Comparison of ENCODE assay signal across 9 cellular contexts in genomic region chr19:14149011-14149410, GRCh38. TPM values are rescaled to one million over a fixed set of nuclear protein-coding genes. Genes with fewer than 3 reads are reported as not detected.
DNase-seq lines count a peak whose midpoint lies in the region; ATAC-seq and TF ChIP-seq lines count a peak whose summit lies in the region.
"Had no signal": no experiment of that assay in that cellular context is flagged by ENCODE, and none has a peak within 500 bp of the region (broad histone marks: within the 10 kb centered on the region; RNA-seq: fewer than 3 reads in every experiment).

No MANE protein-coding gene starts in this region.

- H3K27ac ChIP-seq in breast epithelium (peak overlapping the region; percentile 74 to 90), mammary epithelial cell (ENCODE audit: insufficient read depth, low read depth, low read length) (no peak overlapping the region), dorsolateral prefrontal cortex (peak overlapping the region in 56 of 59 donors; percentile 36 to 92 (median 79)), urinary bladder (ENCODE audit: low read depth) (peak overlapping the region; percentile 81)

- CTCF ChIA-PET in mammary epithelial cell (lab: Charles Lee; ENCODE audit: low non-redundant PET) = no interaction called here

- no peaks in the 10 kb centered on the region for H3K27me3 Mint-ChIP-seq in natural killer cell (ENCODE audit: low read depth in 2 of 2)

- dilution Hi-C loops in mammary epithelial cell (cut with HindIII; ENCODE audit: low sequenced_read_pairs) = no loop called here

- H3K9me3 ChIP-seq in breast epithelium (no peaks in the 10 kb centered on the region), mammary epithelial cell (replicated peaks; ENCODE audit: insufficient read depth, low read length) (no peaks in the 10 kb centered on the region)

- H3K27me3 ChIP-seq in breast epithelium = no peaks in the 10 kb centered on the region
- H3K27me3 ChIP-seq in mammary epithelial cell (ENCODE audit: insufficient read depth, low read length) = no peaks in the 10 kb centered on the region
- H3K27me3 ChIP-seq in dorsolateral prefrontal cortex = no peaks in the 10 kb centered on the region

- WGBS in mammary epithelial cell (ENCODE audit: low coverage, missing lambda C conversion rate) = no CpG with 5 or more reads among the region's 10 CpGs
- WGBS in urinary bladder = 67% methylated on average over 10 of the region's 10 CpGs

- H3K27ac Mint-ChIP-seq in natural killer cell = peak overlapping the region; percentile 92 to 97

- ATAC-seq in natural killer cell = no peak
- ATAC-seq in GM19328 (IDR thresholded peaks at IDR 0.05; ENCODE audit: unreplicated experiment) = no peak

- H3K79me2 ChIP-seq in mammary epithelial cell (ENCODE audit: insufficient read depth, low read length) = no peaks in the 10 kb centered on the region

- no peak for DNase-seq in breast epithelium (ENCODE audit: low spot score in 2 of 2)
- DNase-seq in mammary epithelial cell = no peak
- DNase-seq in dorsolateral prefrontal cortex = no peak
- no peak for DNase-seq in natural killer cell
- DNase-seq in NCI-H146 treated with DMSO at 0.1 percent for 48 hours (lab: John Stamatoyannopoulos, UW; ENCODE audit: unreplicated experiment) = no peak
- DNase-seq in NCI-H187 treated with DMSO at 0.1 percent for 48 hours (lab: John Stamatoyannopoulos, UW) = no peak
- DNase-seq: NCI-H2029 treated with DMSO at 0.1 percent for 48 hours had no signal

- no peak for TF ChIP-seq CTCF in breast epithelium (IDR thresholded peaks at IDR 0.05)
- TF ChIP-seq CTCF in mammary epithelial cell (conservative IDR thresholded peaks at IDR 0.05 in 1 of 2, IDR thresholded peaks at IDR 0.05 in 1 of 2; ENCODE audit: extremely low read depth in 1 of 2, insufficient read depth in 1 of 2, low read depth in 1 of 2, low read length in 2 of 2) = no peak
- TF ChIP-seq CTCF in dorsolateral prefrontal cortex (IDR thresholded peaks at IDR 0.05 in 54 of 56, conservative IDR thresholded peaks at IDR 0.05 in 2 of 56; ENCODE audit: low read depth in 1 of 56, partially characterized antibody in 56 of 56) = no peak
- no peak for TF ChIP-seq CTCF in natural killer cell (IDR thresholded peaks at IDR 0.05)

- BruUV-seq in mammary epithelial cell (replicated peaks; lab: Mats Ljungman, UMichigan) = no TSS peak

- no peak overlapping the region for H3K9ac ChIP-seq in mammary epithelial cell (ENCODE audit: insufficient read depth, low read length)

- peaks cover 6 to 8% of the 10 kb centered on the region in 2 donors for H3K4me1 ChIP-seq in breast epithelium
- H3K4me1 ChIP-seq in mammary epithelial cell (ENCODE audit: insufficient read depth, low read length) = peaks cover 7% of the 10 kb centered on the region
- H3K4me1 ChIP-seq in urinary bladder (ENCODE audit: insufficient read depth) = no peaks in the 10 kb centered on the region

- peak overlapping the region; percentile 87 for H3K4me3 Mint-ChIP-seq in natural killer cell

- no peak for TF ChIP-seq POLR2A in breast epithelium (IDR thresholded peaks at IDR 0.05)

- H3K4me3 ChIP-seq in breast epithelium (peak overlapping the region in 2 of 3 donors; percentile 28 to 48), mammary epithelial cell (replicated peaks in 1 of 3; ENCODE audit: insufficient read depth in 1 of 3, low read depth in 2 of 3, low read length in 3 of 3) (no peak overlapping the region), dorsolateral prefrontal cortex (peak overlapping the region in 18 of 59 donors; percentile 4 to 53 (median 32)), urinary bladder (ENCODE audit: low read depth, low read length) (no peak overlapping the region)

- no peaks in the 10 kb centered on the region for H4K20me1 ChIP-seq in mammary epithelial cell (ENCODE audit: insufficient read depth, low read length)

- intact Hi-C loops in breast epithelium (cut with DNase I; ENCODE audit: low total_unique reads) = no loop called here
- intact Hi-C loops in mammary epithelial cell (cut with micrococcal nuclease) = loop anchor here (5.0 kb wide), 1 partner anchor 538 kb away; no protein-coding TSS in a partner anchor
- intact Hi-C loops in dorsolateral prefrontal cortex (cut with DNase I) = loop anchor here (5.0 kb wide), 3 partner anchors 48 to 198 kb away; no protein-coding TSS in a partner anchor
- intact Hi-C loops in natural killer cell (cut with micrococcal nuclease) = loop anchor here (1.0 kb wide), 1 partner anchor 12 kb away; no protein-coding TSS in a partner anchor

- peaks cover 23 to 37% of the 10 kb centered on the region in 2 donors for H3K4me1 Mint-ChIP-seq in natural killer cell

- no peak overlapping the region for H2AFZ ChIP-seq in mammary epithelial cell (ENCODE audit: low read depth, low read length)

- H3K36me3 Mint-ChIP-seq in natural killer cell = no peaks in the 10 kb centered on the region

- H3K9me3 Mint-ChIP-seq in natural killer cell = no peaks in the 10 kb centered on the region

- in situ Hi-C loops in mammary epithelial cell (cut with MboI; ENCODE audit: low sequenced_read_pairs in 2 of 2) = no loop called here

- no peaks in the 10 kb centered on the region for H3K36me3 ChIP-seq in breast epithelium
- no peaks in the 10 kb centered on the region for H3K36me3 ChIP-seq in mammary epithelial cell (ENCODE audit: insufficient read depth, low read length)
- no peaks in the 10 kb centered on the region for H3K36me3 ChIP-seq in urinary bladder (ENCODE audit: insufficient read depth)

- no peak overlapping the region for H3K4me2 ChIP-seq in mammary epithelial cell (ENCODE audit: insufficient read depth, low read depth, low read length)

RNA-seq across cellular contexts. Expression of gene ASF1B, which starts 12.6 kb away (rescaled TPM):
- total RNA-seq in breast epithelium (1 to 10 TPM in 2 of 3 donors, under 1 TPM in 1; 0.66 to 1.6 (median 1.2) TPM), mammary epithelial cell (10 to 100 TPM in 1 of 2 donors, 1 to 10 TPM in 1; 2.5 to 23.4 TPM), dorsolateral prefrontal cortex (1 to 10 TPM in 13 of 120 experiments, under 1 TPM in 42, not detected in 65; 0.22 to 2.4 (median 0.63) TPM), natural killer cell (1 to 10 TPM; 4.5 to 5.5 (median 4.8) TPM), urinary bladder (6.7 TPM)
- polyA plus RNA-seq in mammary epithelial cell (43.5 TPM), urinary bladder (1.2 TPM)
- polyA minus RNA-seq in mammary epithelial cell = 70.1 TPM

RNA-seq across cellular contexts. Expression of gene PRKACA, which starts 31.4 kb away (rescaled TPM):
- total RNA-seq in breast epithelium (10 to 100 TPM; 27.2 to 44.8 (median 35.4) TPM), mammary epithelial cell (10 to 100 TPM; 44.0 to 82.1 TPM), dorsolateral prefrontal cortex (100 to 1,000 TPM in 118 of 120 experiments, 10 to 100 TPM in 2; 87.9 to 222 (median 163) TPM), natural killer cell (10 to 100 TPM; 68.6 to 71.8 (median 69.3) TPM), urinary bladder (41.8 TPM)
- polyA plus RNA-seq in mammary epithelial cell (78.8 TPM), urinary bladder (91.4 TPM)
- polyA minus RNA-seq in mammary epithelial cell = 65.9 TPM

RNA-seq across cellular contexts. Expression of gene ADGRL1, which starts 57.0 kb away (rescaled TPM):
- 10 to 100 TPM; 11.2 to 14.7 (median 11.6) TPM for total RNA-seq in breast epithelium
- 10 to 100 TPM in 1 of 2 donors, 1 to 10 TPM in 1; 9.0 to 14.9 TPM for total RNA-seq in mammary epithelial cell
- 5.7 TPM for polyA plus RNA-seq in mammary epithelial cell
- 35.6 TPM for polyA minus RNA-seq in mammary epithelial cell
- 100 to 1,000 TPM in 119 of 120 experiments, 10 to 100 TPM in 1; 90.1 to 295 (median 174) TPM for total RNA-seq in dorsolateral prefrontal cortex
- total RNA-seq in natural killer cell = 10 to 100 TPM; 47.3 to 54.3 (median 52.7) TPM
- 18.0 TPM for total RNA-seq in urinary bladder
- polyA plus RNA-seq in urinary bladder = 23.6 TPM

RNA-seq across cellular contexts. Expression of gene SAMD1, which starts 58.5 kb away (rescaled TPM):
- total RNA-seq in breast epithelium = 10 to 100 TPM; 10.8 to 15.4 (median 14.2) TPM
- total RNA-seq in mammary epithelial cell = 10 to 100 TPM; 15.8 to 25.7 TPM
- 18.6 TPM for polyA plus RNA-seq in mammary epithelial cell
- 18.8 TPM for polyA minus RNA-seq in mammary epithelial cell
- total RNA-seq in dorsolateral prefrontal cortex = 100 to 1,000 TPM in 1 of 120 experiments, 10 to 100 TPM in 119; 30.2 to 108 (median 43.1) TPM
- total RNA-seq in natural killer cell = 10 to 100 TPM; 30.8 to 33.0 (median 30.9) TPM
- 16.0 TPM for total RNA-seq in urinary bladder
- 50.5 TPM for polyA plus RNA-seq in urinary bladder

Comparison
In these comparisons a context has a peak if more than half of its experiments do, and no peak if none do; other contexts are left out.
1. H3K4me3 ChIP-seq: peak in breast epithelium (2 of 3); none in mammary epithelial cell (0 of 3) and urinary bladder (single experiment).